ENCODE assay signal across 20 cellular contexts in the genomic region with DNA sequence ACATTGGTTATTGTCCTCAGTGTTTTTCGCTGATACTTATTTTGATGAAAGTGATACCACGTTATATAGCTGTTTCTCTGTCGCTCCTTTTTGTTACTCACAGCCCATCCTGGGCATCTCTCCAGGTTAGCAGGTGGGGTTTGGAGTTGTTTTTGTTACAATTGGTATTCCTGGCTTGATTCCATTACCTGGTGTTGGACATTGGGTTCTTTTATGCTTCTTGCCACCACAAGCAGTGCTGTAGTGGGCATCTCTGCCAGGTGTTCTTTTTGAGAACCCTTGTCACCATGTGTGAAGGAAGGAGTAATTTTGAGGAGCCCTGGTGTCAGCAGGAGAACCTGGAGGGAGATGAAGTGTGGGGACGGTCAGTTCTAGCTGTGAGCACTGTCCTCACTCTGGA. TPM values are rescaled to one million over a fixed set of nuclear protein-coding genes. Genes with fewer than 3 reads are reported as not detected.
DNase-seq lines count a peak whose midpoint lies in the region; TF ChIP-seq lines count a peak whose summit lies in the region.
"Had no signal": no experiment of that assay in that cellular context is flagged by ENCODE, and none has a peak within 500 bp of the region (broad histone marks: within the 10 kb centered on the region; RNA-seq: fewer than 3 reads in every experiment).

No MANE protein-coding gene starts in this region.

- no peak overlapping the region for H3K4me3 ChIP-seq in CD4-positive, alpha-beta memory T cell (ENCODE audit: low read length in 2 of 2)
- no peak overlapping the region for H3K4me3 ChIP-seq in stomach
- H3K4me3 ChIP-seq in endodermal cell (ENCODE audit: low read length), result no peak overlapping the region
- H3K4me3 ChIP-seq: ascending aorta, prostate gland, skin epidermis had no signal

- 89 to 94% (median 92%) methylated on average over 4 of the region's 4 CpGs for WGBS in stomach, 5 donors
- 89 to 100% methylated on average over 2 to 4 of the region's 4 CpGs for WGBS in endodermal cell (ENCODE audit: insufficient coverage in 1 of 2, insufficient read length in 1 of 2), 2 experiments

- H3K27me3 Mint-ChIP-seq in CD4-positive, alpha-beta memory T cell, result no peaks in the 10 kb centered on the region
- no peaks in the 10 kb centered on the region for H3K27me3 Mint-ChIP-seq in endodermal cell (ENCODE audit: insufficient read depth)
- H3K27me3 Mint-ChIP-seq: activated CD8-positive, alpha-beta memory T cell treated with anti-CD3 and anti-CD28 coated beads, Interleukin-2, amount 10 ng/mL, durations not matched to agents 7 days and 5 days; IgD-negative memory B cell had no signal

- H3K27ac Mint-ChIP-seq in CD4-positive, alpha-beta memory T cell, result peak overlapping the region in 6 of 7 donors; percentile 14 to 78 (median 66)
- no peak overlapping the region for H3K27ac Mint-ChIP-seq in endodermal cell
- H3K27ac Mint-ChIP-seq: activated CD8-positive, alpha-beta memory T cell treated with anti-CD3 and anti-CD28 coated beads, Interleukin-2, amount 10 ng/mL, durations not matched to agents 7 days and 5 days had no signal

- H3K36me3 ChIP-seq in CD4-positive, alpha-beta memory T cell (ENCODE audit: insufficient read depth, low read length), result peaks cover 49% of the 10 kb centered on the region
- peaks cover 42 to 99% (median 96%) of the 10 kb centered on the region in 4 donors for H3K36me3 ChIP-seq in stomach
- peaks cover 59% of the 10 kb centered on the region for H3K36me3 ChIP-seq in endodermal cell (ENCODE audit: control insufficient read depth, insufficient read depth, low read length)
- H3K36me3 ChIP-seq: prostate gland had no signal

- peaks cover 24 to 49% (median 36%) of the 10 kb centered on the region in 4 donors for H3K4me1 Mint-ChIP-seq in CD4-positive, alpha-beta memory T cell
- peaks cover 2% of the 10 kb centered on the region for H3K4me1 Mint-ChIP-seq in endodermal cell
- H3K4me1 Mint-ChIP-seq: WTC11 had no signal

- H3K4me1 ChIP-seq in CD4-positive, alpha-beta memory T cell (ENCODE audit: insufficient read depth, low read length), result peaks cover 14% of the 10 kb centered on the region
- H3K4me1 ChIP-seq in stomach (no peaks in the 10 kb centered on the region), endodermal cell (ENCODE audit: control insufficient read depth, insufficient read depth, low read length) (no peaks in the 10 kb centered on the region)
- H3K4me1 ChIP-seq: ascending aorta, prostate gland had no signal

- no peak overlapping the region for H3K27ac ChIP-seq in CD4-positive, alpha-beta memory T cell (ENCODE audit: low read depth, low read length)
- H3K27ac ChIP-seq in stomach, result no peak overlapping the region
- H3K27ac ChIP-seq in endodermal cell (ENCODE audit: low read depth, low read length), result no peak overlapping the region
- H3K27ac ChIP-seq: ascending aorta, prostate gland, skin epidermis had no signal

- H3K27me3 ChIP-seq in CD4-positive, alpha-beta memory T cell (ENCODE audit: insufficient read depth, low read length), result no peaks in the 10 kb centered on the region
- no peaks in the 10 kb centered on the region for H3K27me3 ChIP-seq in stomach
- H3K27me3 ChIP-seq in endodermal cell (ENCODE audit: control insufficient read depth, insufficient read depth, low read length, poor library complexity, severe bottlenecking), result no peaks in the 10 kb centered on the region
- H3K27me3 ChIP-seq: ascending aorta had no signal

- H3K9me3 ChIP-seq in CD4-positive, alpha-beta memory T cell (ENCODE audit: control insufficient read depth in 1 of 2, low read length in 2 of 2), result no peaks in the 10 kb centered on the region
- H3K9me3 ChIP-seq in stomach, result no peaks in the 10 kb centered on the region
- no peaks in the 10 kb centered on the region for H3K9me3 ChIP-seq in endodermal cell (ENCODE audit: control insufficient read depth, low read length)
- H3K9me3 ChIP-seq: ascending aorta, prostate gland had no signal

- no peak for DNase-seq in CD4-positive, alpha-beta memory T cell
- peak; percentile 96 for DNase-seq in DMS79 treated with DMSO at 0.1 percent for 48 hours (lab: John Stamatoyannopoulos, UW)
- peak; percentile 90 for DNase-seq in NCI-H345 treated with DMSO at 0.1 percent for 48 hours (lab: John Stamatoyannopoulos, UW; ENCODE audit: unreplicated experiment)
- DNase-seq in cerebellum (ENCODE audit: low spot score), result peak; percentile 73
- DNase-seq in stomach, result no peak
- DNase-seq in UCSD-AML1 (lab: John Stamatoyannopoulos, UW; ENCODE audit: unreplicated experiment), result no peak
- no peak for DNase-seq in endodermal cell
- DNase-seq: activated CD8-positive, alpha-beta memory T cell treated with anti-CD3 and anti-CD28 coated beads, Interleukin-2, amount 10 ng/mL, durations not matched to agents 7 days and 5 days; activated naive CD4-positive, alpha-beta T cell; islet precursor cell; mesenchymal stem cell; MV-4-11; nephron progenitor cell; Right ventricle myocardium superior; stimulated activated CD4-positive, alpha-beta T cell treated with anti-CD3 and anti-CD28 coated beads, Interleukin-4, amount 100 ng/mL, for 1 hour had no signal

- H3K4me3 Mint-ChIP-seq in CD4-positive, alpha-beta memory T cell, result peak overlapping the region in 1 of 8 donors; percentile 62
- H3K4me3 Mint-ChIP-seq in endodermal cell, result no peak overlapping the region
- H3K4me3 Mint-ChIP-seq: activated CD8-positive, alpha-beta memory T cell treated with anti-CD3 and anti-CD28 coated beads, Interleukin-2, amount 10 ng/mL, durations not matched to agents 7 days and 5 days; IgD-negative memory B cell; nephron progenitor cell; WTC11 had no signal

- intact Hi-C loops in CD4-positive, alpha-beta memory T cell (cut with micrococcal nuclease), result no loop called here
- intact Hi-C loops in stomach (cut with DNase I; ENCODE audit: low total_unique reads), result no loop called here

- H3K36me3 Mint-ChIP-seq in CD4-positive, alpha-beta memory T cell, result peaks cover 36 to 65% of the 10 kb centered on the region in 2 donors
- H3K36me3 Mint-ChIP-seq in endodermal cell (ENCODE audit: low read depth), result peaks cover 47% of the 10 kb centered on the region

- CTCF ChIA-PET in CD4-positive, alpha-beta memory T cell (lab: Charles Lee; ENCODE audit: partially characterized antibody), result no interaction called here

- no peaks in the 10 kb centered on the region for H3K9me3 Mint-ChIP-seq in CD4-positive, alpha-beta memory T cell
- no peaks in the 10 kb centered on the region for H3K9me3 Mint-ChIP-seq in endodermal cell
- H3K9me3 Mint-ChIP-seq: IgD-negative memory B cell, nephron progenitor cell, WTC11 had no signal

- TF ChIP-seq CTCF in stomach (IDR thresholded peaks at IDR 0.05) (no peak), endodermal cell (conservative IDR thresholded peaks at IDR 0.05) (no peak)

- H3K9ac ChIP-seq in endodermal cell (ENCODE audit: extremely low read depth, low read length, poor library complexity, severe bottlenecking), result no peak overlapping the region

- TF ChIP-seq POLR2A in stomach (IDR thresholded peaks at IDR 0.05), result no peak

- POLR2A ChIA-PET in CD4-positive, alpha-beta memory T cell (lab: Charles Lee; ENCODE audit: partially characterized antibody), result interaction anchor here (2.2 kb wide), 1 partner anchor 24 kb away, joined by 19 read pairs; no protein-coding TSS in a partner anchor

- TF ChIP-seq EP300 in stomach (IDR thresholded peaks at IDR 0.05), result no peak

RNA-seq across cellular contexts. Expression of a gene that starts 47.5 kb away (rescaled TPM):
- total RNA-seq in CD4-positive, alpha-beta memory T cell, result 10 to 100 TPM; 27.2 to 28.2 TPM
- 10 to 100 TPM in 1 of 2 donors, under 1 TPM in 1; 0.35 to 13.9 TPM for polyA plus RNA-seq in CD4-positive, alpha-beta memory T cell
- total RNA-seq in cerebellum (11.7 TPM), stomach (10 to 100 TPM in 2 of 5 donors, 1 to 10 TPM in 2, not detected in 1; 4.6 to 29.2 (median 14.7) TPM), endodermal cell (1 to 10 TPM; 9.1 to 9.6 TPM)
- polyA plus RNA-seq in stomach, result 10 to 100 TPM in 1 of 3 donors, 1 to 10 TPM in 2; 2.4 to 15.3 (median 6.3) TPM
- 6.1 TPM for polyA plus RNA-seq in endodermal cell (2013, experiment 1 of 2)
- polyA plus RNA-seq in endodermal cell (2013, experiment 2 of 2), result 2.9 TPM

RNA-seq across cellular contexts. Expression of a gene that starts 47.6 kb away (rescaled TPM):
- total RNA-seq in CD4-positive, alpha-beta memory T cell, result 10 to 100 TPM; 94.2 to 95.5 TPM
- polyA plus RNA-seq in CD4-positive, alpha-beta memory T cell, result 10 to 100 TPM; 17.7 to 40.2 TPM
- total RNA-seq in cerebellum, result 24.9 TPM
- total RNA-seq in stomach, result 10 to 100 TPM; 14.6 to 88.1 (median 46.9) TPM
- 1 to 10 TPM; 3.7 to 7.3 (median 6.0) TPM for polyA plus RNA-seq in stomach
- 10 to 100 TPM; 36.8 to 40.1 TPM for total RNA-seq in endodermal cell
- 18.6 TPM for polyA plus RNA-seq in endodermal cell (2013, experiment 1 of 2)
- polyA plus RNA-seq in endodermal cell (2013, experiment 2 of 2), result 18.9 TPM

Comparison
In these comparisons a context has a peak if more than half of its experiments do, and no peak if none do; other contexts are left out.
1. DNase-seq: peak in DMS79 treated with DMSO at 0.1 percent for 48 hours (single experiment), NCI-H345 treated with DMSO at 0.1 percent for 48 hours (single experiment) and cerebellum (single experiment); none in CD4-positive, alpha-beta memory T cell (0 of 5), stomach (single experiment), UCSD-AML1 (single experiment) and endodermal cell (single experiment).